1 cellular context compared by ENCODE assay signal in genomic region chr16:70747703-70748631, GRCh38.
TF ChIP-seq lines count a peak whose summit lies in the region.

No MANE protein-coding gene starts in this region.

TF ChIP-seq in K562, 482 proteins besides CTCF, POLR2A, EP300 and RAD21 (continued from another document and continues in another):
- TF ChIP-seq TFAP4 (CRISPR knock-in tag; IDR thresholded peaks at IDR 0.05; ENCODE audit: borderline replicate concordance), result peak; percentile 54; the same call in 1 of the 2 replicates
- TF ChIP-seq TRIM28 (IDR thresholded peaks at IDR 0.05), result no peak
- no peak for TF ChIP-seq ZZZ3 (IDR thresholded peaks at IDR 0.05)
- no peak for TF ChIP-seq ZBTB26 (CRISPR knock-in tag; IDR thresholded peaks at IDR 0.05)
- TF ChIP-seq STAT5A (IDR thresholded peaks at IDR 0.05; ENCODE audit: borderline replicate concordance, low read length), result no peak
- TF ChIP-seq, protein P1, sequence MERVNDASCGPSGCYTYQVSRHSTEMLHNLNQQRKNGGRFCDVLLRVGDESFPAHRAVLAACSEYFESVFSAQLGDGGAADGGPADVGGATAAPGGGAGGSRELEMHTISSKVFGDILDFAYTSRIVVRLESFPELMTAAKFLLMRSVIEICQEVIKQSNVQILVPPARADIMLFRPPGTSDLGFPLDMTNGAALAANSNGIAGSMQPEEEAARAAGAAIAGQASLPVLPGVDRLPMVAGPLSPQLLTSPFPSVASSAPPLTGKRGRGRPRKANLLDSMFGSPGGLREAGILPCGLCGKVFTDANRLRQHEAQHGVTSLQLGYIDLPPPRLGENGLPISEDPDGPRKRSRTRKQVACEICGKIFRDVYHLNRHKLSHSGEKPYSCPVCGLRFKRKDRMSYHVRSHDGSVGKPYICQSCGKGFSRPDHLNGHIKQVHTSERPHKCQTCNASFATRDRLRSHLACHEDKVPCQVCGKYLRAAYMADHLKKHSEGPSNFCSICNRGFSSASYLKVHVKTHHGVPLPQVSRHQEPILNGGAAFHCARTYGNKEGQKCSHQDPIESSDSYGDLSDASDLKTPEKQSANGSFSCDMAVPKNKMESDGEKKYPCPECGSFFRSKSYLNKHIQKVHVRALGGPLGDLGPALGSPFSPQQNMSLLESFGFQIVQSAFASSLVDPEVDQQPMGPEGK (CRISPR knock-in tag; IDR thresholded peaks at IDR 0.05; ENCODE audit: borderline replicate concordance), result no peak
- no peak for TF ChIP-seq ZC3H4 (CRISPR knock-in tag; IDR thresholded peaks at IDR 0.05; ENCODE audit: borderline replicate concordance)
- TF ChIP-seq, protein P2, sequence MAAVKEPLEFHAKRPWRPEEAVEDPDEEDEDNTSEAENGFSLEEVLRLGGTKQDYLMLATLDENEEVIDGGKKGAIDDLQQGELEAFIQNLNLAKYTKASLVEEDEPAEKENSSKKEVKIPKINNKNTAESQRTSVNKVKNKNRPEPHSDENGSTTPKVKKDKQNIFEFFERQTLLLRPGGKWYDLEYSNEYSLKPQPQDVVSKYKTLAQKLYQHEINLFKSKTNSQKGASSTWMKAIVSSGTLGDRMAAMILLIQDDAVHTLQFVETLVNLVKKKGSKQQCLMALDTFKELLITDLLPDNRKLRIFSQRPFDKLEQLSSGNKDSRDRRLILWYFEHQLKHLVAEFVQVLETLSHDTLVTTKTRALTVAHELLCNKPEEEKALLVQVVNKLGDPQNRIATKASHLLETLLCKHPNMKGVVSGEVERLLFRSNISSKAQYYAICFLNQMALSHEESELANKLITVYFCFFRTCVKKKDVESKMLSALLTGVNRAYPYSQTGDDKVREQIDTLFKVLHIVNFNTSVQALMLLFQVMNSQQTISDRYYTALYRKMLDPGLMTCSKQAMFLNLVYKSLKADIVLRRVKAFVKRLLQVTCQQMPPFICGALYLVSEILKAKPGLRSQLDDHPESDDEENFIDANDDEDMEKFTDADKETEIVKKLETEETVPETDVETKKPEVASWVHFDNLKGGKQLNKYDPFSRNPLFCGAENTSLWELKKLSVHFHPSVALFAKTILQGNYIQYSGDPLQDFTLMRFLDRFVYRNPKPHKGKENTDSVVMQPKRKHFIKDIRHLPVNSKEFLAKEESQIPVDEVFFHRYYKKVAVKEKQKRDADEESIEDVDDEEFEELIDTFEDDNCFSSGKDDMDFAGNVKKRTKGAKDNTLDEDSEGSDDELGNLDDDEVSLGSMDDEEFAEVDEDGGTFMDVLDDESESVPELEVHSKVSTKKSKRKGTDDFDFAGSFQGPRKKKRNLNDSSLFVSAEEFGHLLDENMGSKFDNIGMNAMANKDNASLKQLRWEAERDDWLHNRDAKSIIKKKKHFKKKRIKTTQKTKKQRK (IDR thresholded peaks at IDR 0.05; ENCODE audit: borderline replicate concordance, low read depth, low read length), result no peak
- TF ChIP-seq TAF7 (tag; IDR thresholded peaks at IDR 0.05), result no peak
- TF ChIP-seq MED1 (CRISPR knock-in tag; IDR thresholded peaks at IDR 0.05; ENCODE audit: borderline replicate concordance), result no peak
- TF ChIP-seq ZNF239 (CRISPR knock-in tag; IDR thresholded peaks at IDR 0.05), result no peak
- no peak for TF ChIP-seq ZNF75A (CRISPR knock-in tag; IDR thresholded peaks at IDR 0.05)
- TF ChIP-seq KAT7 (CRISPR knock-in tag; IDR thresholded peaks at IDR 0.05; ENCODE audit: borderline replicate concordance), result no peak
- TF ChIP-seq ZNF23 (CRISPR knock-in tag; IDR thresholded peaks at IDR 0.05), result no peak
- TF ChIP-seq ZFPM2 (CRISPR knock-in tag; IDR thresholded peaks at IDR 0.05), result no peak
- TF ChIP-seq ZNF217 (CRISPR knock-in tag; IDR thresholded peaks at IDR 0.05), result no peak
- no peak for TF ChIP-seq ZNF184 (CRISPR knock-in tag; IDR thresholded peaks at IDR 0.05)
- TF ChIP-seq FOXA1 (IDR thresholded peaks at IDR 0.05; ENCODE audit: borderline replicate concordance), result no peak
- no peak for TF ChIP-seq KAT2B (IDR thresholded peaks at IDR 0.05; ENCODE audit: low read depth, low read length)
- TF ChIP-seq, protein P3, sequence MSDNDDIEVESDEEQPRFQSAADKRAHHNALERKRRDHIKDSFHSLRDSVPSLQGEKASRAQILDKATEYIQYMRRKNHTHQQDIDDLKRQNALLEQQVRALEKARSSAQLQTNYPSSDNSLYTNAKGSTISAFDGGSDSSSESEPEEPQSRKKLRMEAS (CRISPR knock-in tag; IDR thresholded peaks at IDR 0.05), result peak; percentile 31
- no peak for TF ChIP-seq GTF2F1 (IDR thresholded peaks at IDR 0.05; ENCODE audit: low read depth, low read length)
- no peak for TF ChIP-seq HDAC3 (IDR thresholded peaks at IDR 0.05; ENCODE audit: borderline replicate concordance, partially characterized antibody)
- TF ChIP-seq ZNF354B (CRISPR knock-in tag; IDR thresholded peaks at IDR 0.05), result no peak
- no peak for TF ChIP-seq SMAD3 (CRISPR knock-in tag; conservative IDR thresholded peaks at IDR 0.05)
- TF ChIP-seq POLR3A (IDR thresholded peaks at IDR 0.05; ENCODE audit: borderline replicate concordance, extremely low read depth, insufficient read depth, insufficient read length), result no peak
- no peak for TF ChIP-seq IFI16 (CRISPR knock-in tag; IDR thresholded peaks at IDR 0.05)
- TF ChIP-seq MCM2 (IDR thresholded peaks at IDR 0.05; ENCODE audit: low read depth), result no peak
- TF ChIP-seq RCOR1 (IDR thresholded peaks at IDR 0.05; ENCODE audit: borderline replicate concordance in 1 of 2, low read depth in 2 of 2, low read length in 2 of 2), result no peak
- no peak for TF ChIP-seq SMAD4 (CRISPR knock-in tag; conservative IDR thresholded peaks at IDR 0.05)
- TF ChIP-seq BRF2 (IDR thresholded peaks at IDR 0.05; ENCODE audit: borderline replicate concordance, insufficient read depth, insufficient read length), result no peak
- no peak for TF ChIP-seq GABPB2 (CRISPR knock-in tag; conservative IDR thresholded peaks at IDR 0.05)
- no peak for TF ChIP-seq MTA3 (IDR thresholded peaks at IDR 0.05; ENCODE audit: borderline replicate concordance)
- TF ChIP-seq PYGO2 (tag; IDR thresholded peaks at IDR 0.05), result no peak
- no peak for TF ChIP-seq ZNF561 (CRISPR knock-in tag; conservative IDR thresholded peaks at IDR 0.05)
- peak; percentile 32; the same call in 1 of the 2 replicates for TF ChIP-seq CBFA2T2 (conservative IDR thresholded peaks at IDR 0.05)
- TF ChIP-seq ZFX (CRISPR knock-in tag; IDR thresholded peaks at IDR 0.05), result no peak
- TF ChIP-seq ZEB2 (IDR thresholded peaks at IDR 0.05), result no peak
- no peak for TF ChIP-seq ARID1B (IDR thresholded peaks at IDR 0.05)
- TF ChIP-seq ETS2 (tag; IDR thresholded peaks at IDR 0.05; ENCODE audit: borderline replicate concordance, poor library complexity, severe bottlenecking), result no peak
- no peak for TF ChIP-seq PCBP2 (IDR thresholded peaks at IDR 0.05; ENCODE audit: low read depth, low read length, poor library complexity, severe bottlenecking)
- TF ChIP-seq MCM5 (IDR thresholded peaks at IDR 0.05; ENCODE audit: low read depth), result no peak
- no peak for TF ChIP-seq SMARCA4 (IDR thresholded peaks at IDR 0.05)
- TF ChIP-seq SOX6 (IDR thresholded peaks at IDR 0.05), result no peak
- TF ChIP-seq NFRKB (IDR thresholded peaks at IDR 0.05; ENCODE audit: low read depth), result no peak
- no peak for TF ChIP-seq CCAR2 (IDR thresholded peaks at IDR 0.05; ENCODE audit: low read depth, low read length)
- TF ChIP-seq TEAD2 (tag; IDR thresholded peaks at IDR 0.05), result no peak
- TF ChIP-seq RERE (CRISPR knock-in tag; IDR thresholded peaks at IDR 0.05; ENCODE audit: borderline replicate concordance), result no peak
- no peak for TF ChIP-seq SRF (CRISPR knock-in tag; IDR thresholded peaks at IDR 0.05)
- TF ChIP-seq NCOA1 (IDR thresholded peaks at IDR 0.05; ENCODE audit: low read depth), result no peak
- TF ChIP-seq VEZF1 (CRISPR knock-in tag; IDR thresholded peaks at IDR 0.05), result no peak
- TF ChIP-seq, protein P4, sequence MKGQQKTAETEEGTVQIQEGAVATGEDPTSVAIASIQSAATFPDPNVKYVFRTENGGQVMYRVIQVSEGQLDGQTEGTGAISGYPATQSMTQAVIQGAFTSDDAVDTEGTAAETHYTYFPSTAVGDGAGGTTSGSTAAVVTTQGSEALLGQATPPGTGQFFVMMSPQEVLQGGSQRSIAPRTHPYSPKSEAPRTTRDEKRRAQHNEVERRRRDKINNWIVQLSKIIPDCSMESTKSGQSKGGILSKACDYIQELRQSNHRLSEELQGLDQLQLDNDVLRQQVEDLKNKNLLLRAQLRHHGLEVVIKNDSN (CRISPR knock-in tag; IDR thresholded peaks at IDR 0.05), result peak; percentile 47; the same call in 1 of the 2 replicates
- no peak for TF ChIP-seq PCBP1 (IDR thresholded peaks at IDR 0.05; ENCODE audit: low read depth, low read length, poor library complexity, severe bottlenecking)
- no peak for TF ChIP-seq CC2D1A (IDR thresholded peaks at IDR 0.05)
- TF ChIP-seq, protein P5, sequence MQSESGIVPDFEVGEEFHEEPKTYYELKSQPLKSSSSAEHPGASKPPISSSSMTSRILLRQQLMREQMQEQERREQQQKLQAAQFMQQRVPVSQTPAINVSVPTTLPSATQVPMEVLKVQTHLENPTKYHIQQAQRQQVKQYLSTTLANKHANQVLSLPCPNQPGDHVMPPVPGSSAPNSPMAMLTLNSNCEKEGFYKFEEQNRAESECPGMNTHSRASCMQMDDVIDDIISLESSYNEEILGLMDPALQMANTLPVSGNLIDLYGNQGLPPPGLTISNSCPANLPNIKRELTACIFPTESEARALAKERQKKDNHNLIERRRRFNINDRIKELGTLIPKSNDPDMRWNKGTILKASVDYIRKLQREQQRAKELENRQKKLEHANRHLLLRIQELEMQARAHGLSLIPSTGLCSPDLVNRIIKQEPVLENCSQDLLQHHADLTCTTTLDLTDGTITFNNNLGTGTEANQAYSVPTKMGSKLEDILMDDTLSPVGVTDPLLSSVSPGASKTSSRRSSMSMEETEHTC (IDR thresholded peaks at IDR 0.05), result no peak
- no peak for TF ChIP-seq RB1 (IDR thresholded peaks at IDR 0.05; ENCODE audit: low read depth)
- TF ChIP-seq ZNF3 (CRISPR knock-in tag; IDR thresholded peaks at IDR 0.05), result no peak
